In genomic region chr4:37648084-37648817, GRCh38 we compare ENCODE assay signal across 8 cellular contexts. TPM values are rescaled to one million over a fixed set of nuclear protein-coding genes. Genes with fewer than 3 reads are reported as not detected.
DNase-seq lines count a peak whose midpoint lies in the region; ATAC-seq, FAIRE-seq and TF ChIP-seq lines count a peak whose summit lies in the region.

No MANE protein-coding gene starts in this region.

- H3K36me3 ChIP-seq in endothelial cell of umbilical vein (ENCODE audit: control insufficient read depth in 2 of 2, extremely low read depth in 1 of 2, insufficient read depth in 2 of 2, low read length in 2 of 2) (peaks cover 3 to 10% of the 10 kb centered on the region in 2 experiments), ovary (no peaks in the 10 kb centered on the region)

- TF ChIP-seq EP300 in ovary (IDR thresholded peaks at IDR 0.05), result no peak

- intact Hi-C loops in endothelial cell of umbilical vein (cut with micrococcal nuclease), result loop anchor here (1.0 kb wide), 1 partner anchor 17 kb away; no protein-coding TSS in a partner anchor
- intact Hi-C loops in ovary (cut with DNase I), result no loop called here

- POLR2A ChIA-PET in endothelial cell of umbilical vein (lab: Charles Lee), result no interaction called here

- no peak for TF ChIP-seq CTCF in endothelial cell of umbilical vein (IDR thresholded peaks at IDR 0.05; ENCODE audit: extremely low read depth in 1 of 2, insufficient read depth in 1 of 2, low read depth in 1 of 2, low read length in 2 of 2)
- TF ChIP-seq CTCF in ovary (IDR thresholded peaks at IDR 0.05), result no peak

- H3K79me2 ChIP-seq in endothelial cell of umbilical vein (ENCODE audit: control insufficient read depth, insufficient read depth, low read length), result peaks cover 49% of the 10 kb centered on the region

- no peaks in the 10 kb centered on the region for H3K9me3 ChIP-seq in endothelial cell of umbilical vein (replicated peaks; ENCODE audit: control insufficient read depth, insufficient read depth, low read length)
- no peaks in the 10 kb centered on the region for H3K9me3 ChIP-seq in ovary

- no peak overlapping the region for H3K4me3 ChIP-seq in endothelial cell of umbilical vein (replicated peaks in 1 of 3; ENCODE audit: insufficient read depth in 1 of 3, low read depth in 1 of 3, low read length in 3 of 3)
- no peak overlapping the region for H3K4me3 ChIP-seq in ovary

- WGBS in ovary, 3 donors, result 22 to 26% (median 24%) methylated on average over 8 of the region's 8 CpGs

- TF ChIP-seq POLR2A in endothelial cell of umbilical vein (IDR thresholded peaks at IDR 0.05; ENCODE audit: low read depth, low read length) (no peak), ovary (IDR thresholded peaks at IDR 0.05) (no peak)

- no peak overlapping the region for H3K9ac ChIP-seq in endothelial cell of umbilical vein (replicated peaks; ENCODE audit: extremely low read depth, insufficient read depth, low read length)

- no peak for ATAC-seq in GM21723 (IDR thresholded peaks at IDR 0.05; ENCODE audit: unreplicated experiment)

- BruUV-seq in endothelial cell of umbilical vein (replicated peaks; lab: Mats Ljungman, UMichigan), result no TSS peak

- CTCF ChIA-PET in endothelial cell of umbilical vein (lab: Charles Lee), result interaction anchor here (0.7 to 1.7 kb wide), 7 partner anchors 10 to 154 kb away, joined by 3 to 5 read pairs (median 4); no protein-coding TSS in a partner anchor

- DNase-seq in ELF-1 (ENCODE audit: low read depth, low spot score), result peak; percentile 85
- DNase-seq in NCI-H510A treated with DMSO at 0.1 percent for 48 hours (lab: John Stamatoyannopoulos, UW), result peak; percentile 63
- peak; percentile 90 for DNase-seq in endothelial cell of umbilical vein (ENCODE audit: low read depth, low spot score)
- DNase-seq in ovary, result peak; percentile 53 to 71 (median 67)
- no peak for DNase-seq in T-helper 1 cell
- no peak for DNase-seq in activated T-cell treated with anti-CD3 and anti-CD28 coated beads for 4 hours
- no peak for DNase-seq in midbrain (lab: John Stamatoyannopoulos, UW)

- H3K27me3 ChIP-seq in endothelial cell of umbilical vein (ENCODE audit: control insufficient read depth in 2 of 2, insufficient read depth in 2 of 2, low read length in 2 of 2) (no peaks in the 10 kb centered on the region), ovary (no peaks in the 10 kb centered on the region)

- dilution Hi-C loops in endothelial cell of umbilical vein (cut with MboI; ENCODE audit: extremely low pct_ligation_motif_present, low sequenced_read_pairs), result no loop called here

- H3K4me1 ChIP-seq in endothelial cell of umbilical vein (ENCODE audit: control insufficient read depth, extremely low read depth, insufficient read depth, low read length) (peaks cover 17% of the 10 kb centered on the region), ovary (ENCODE audit: insufficient read depth) (peaks cover 5% of the 10 kb centered on the region)

- no peak overlapping the region for H2AFZ ChIP-seq in endothelial cell of umbilical vein (ENCODE audit: low read depth, low read length)

- FAIRE-seq in endothelial cell of umbilical vein (lab: Jason Lieb, UNC), result peak; percentile 99

- H3K9me1 ChIP-seq in endothelial cell of umbilical vein (replicated peaks; ENCODE audit: control insufficient read depth, extremely low read depth, insufficient read depth, low read length), result no peaks in the 10 kb centered on the region

- H3K27ac ChIP-seq in endothelial cell of umbilical vein (ENCODE audit: insufficient read depth, low read depth, low read length) (peak overlapping the region; percentile 29), ovary (no peak overlapping the region)

- peak overlapping the region; percentile 31 for H3K4me2 ChIP-seq in endothelial cell of umbilical vein (ENCODE audit: insufficient read depth, low read length)

- H4K20me1 ChIP-seq in endothelial cell of umbilical vein (replicated peaks; ENCODE audit: control insufficient read depth, extremely low read depth, insufficient read depth, low read length), result no peaks in the 10 kb centered on the region

TF ChIP-seq in endothelial cell of umbilical vein, 7 proteins besides CTCF, POLR2A, EP300 and RAD21:
- TF ChIP-seq POLR2AphosphoS5 (IDR thresholded peaks at IDR 0.05; ENCODE audit: insufficient read depth, low read depth, low read length), result peak; percentile 76
- TF ChIP-seq, protein P1, sequence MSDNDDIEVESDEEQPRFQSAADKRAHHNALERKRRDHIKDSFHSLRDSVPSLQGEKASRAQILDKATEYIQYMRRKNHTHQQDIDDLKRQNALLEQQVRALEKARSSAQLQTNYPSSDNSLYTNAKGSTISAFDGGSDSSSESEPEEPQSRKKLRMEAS (IDR thresholded peaks at IDR 0.05; ENCODE audit: insufficient read depth, insufficient read length), result no peak
- peak; percentile 94 for TF ChIP-seq FOS (IDR thresholded peaks at IDR 0.05; ENCODE audit: borderline replicate concordance, insufficient read depth, low read length)
- TF ChIP-seq MYC (IDR thresholded peaks at IDR 0.05; ENCODE audit: low read depth, low read length), result no peak
- TF ChIP-seq GATA2 (IDR thresholded peaks at IDR 0.05; ENCODE audit: insufficient read depth, insufficient read length, low read depth, low read length), result no peak
- TF ChIP-seq EZH2 (IDR thresholded peaks at IDR 0.05; ENCODE audit: borderline replicate concordance, low read depth, low read length, severe bottlenecking), result no peak
- TF ChIP-seq JUN (IDR thresholded peaks at IDR 0.05; ENCODE audit: borderline replicate concordance, insufficient read depth, insufficient read length, low read depth), result peak; percentile 94
TF ChIP-seq in endothelial cell of umbilical vein: peak in this region for 3.

RNA-seq across cellular contexts. Expression of gene RELL1, which starts 37.9 kb away (rescaled TPM):
- 87.1 and 91.7 TPM in 2 replicates for total RNA-seq in endothelial cell of umbilical vein
- 17.0 and 20.8 TPM in 2 replicates for polyA plus RNA-seq in endothelial cell of umbilical vein
- 24.3 and 27.8 TPM in 2 replicates for polyA plus RNA-seq in endothelial cell of umbilical vein (2011; cell fraction: cytosol; rRNA removed)
- 22.5 and 24.3 TPM in 2 replicates for polyA plus RNA-seq in endothelial cell of umbilical vein (2011; cell fraction: nucleus; rRNA removed)
- 15.7 and 19.4 TPM in 2 replicates for polyA plus RNA-seq in endothelial cell of umbilical vein (2012)
- 99.1 and 110 TPM in 2 replicates for polyA minus RNA-seq in endothelial cell of umbilical vein
- 4.8 TPM for polyA minus RNA-seq in endothelial cell of umbilical vein (2011; cell fraction: cytosol; rRNA and poly(A)+ RNA removed)
- 30.8 and 45.3 TPM in 2 replicates for polyA minus RNA-seq in endothelial cell of umbilical vein (2011; cell fraction: nucleus; rRNA and poly(A)+ RNA removed)
- total RNA-seq in ovary, result 10 to 100 TPM; 21.3 to 31.4 (median 24.4) TPM
- 1 to 10 TPM; 4.1 to 7.4 TPM for polyA plus RNA-seq in ovary

Comparison
In these comparisons a context has a peak if more than half of its experiments do, and no peak if none do; other contexts are left out.
1. DNase-seq: peak in ELF-1 (single experiment), NCI-H510A treated with DMSO at 0.1 percent for 48 hours (single experiment), endothelial cell of umbilical vein (single experiment) and ovary (5 of 5); none in T-helper 1 cell (0 of 5), activated T-cell treated with anti-CD3 and anti-CD28 coated beads for 4 hours (single experiment) and midbrain (single experiment).